ENCODE assay signal across 1 cellular context in the genomic region with DNA sequence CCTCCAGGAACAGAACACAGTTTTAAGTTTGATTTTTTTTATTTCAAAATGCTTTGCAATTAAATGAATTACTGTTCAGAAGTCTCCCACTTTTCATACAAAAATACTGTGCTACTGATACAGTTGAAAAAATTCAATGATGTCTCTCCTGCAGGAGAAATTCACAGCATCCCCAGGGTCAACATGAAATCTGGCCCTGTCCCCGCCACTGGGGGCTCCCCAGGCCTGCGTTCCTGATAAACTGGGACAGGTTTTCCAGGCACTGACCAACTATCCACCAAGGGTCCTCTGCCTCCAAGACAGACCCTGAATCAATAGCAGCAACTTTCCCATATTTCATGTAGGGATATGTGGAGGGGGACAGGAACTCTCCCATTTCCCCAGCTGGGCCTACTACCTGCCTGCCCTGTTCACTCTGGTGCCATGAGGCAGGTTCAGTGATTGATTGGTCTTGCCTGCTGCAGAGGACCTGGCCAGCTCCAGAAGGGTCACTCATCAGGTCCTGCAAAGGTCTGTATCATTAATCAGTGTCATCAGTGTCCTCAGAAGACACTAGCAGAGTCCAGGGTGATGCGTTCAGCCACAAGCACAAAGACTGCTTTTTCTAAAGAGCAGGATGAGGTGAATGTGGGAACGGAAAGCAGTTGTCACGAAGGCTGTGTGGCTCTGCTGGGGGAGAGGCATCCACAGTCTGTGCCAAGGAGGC.
TF ChIP-seq lines count a peak whose summit lies in the region.

No MANE protein-coding gene starts in this region.

TF ChIP-seq in GM23338, 12 proteins besides CTCF, POLR2A, EP300 and RAD21 (continued from another document):
- TF ChIP-seq ZNF462 (CRISPR knock-in tag; IDR thresholded peaks at IDR 0.05) (no peak), EZH2 (IDR thresholded peaks at IDR 0.05; ENCODE audit: low read depth, unreplicated experiment) (no peak), ZNF331 (CRISPR knock-in tag; IDR thresholded peaks at IDR 0.05; ENCODE audit: low read depth) (no peak), NANOG (IDR thresholded peaks at IDR 0.05; ENCODE audit: borderline replicate concordance) (no peak), REST (IDR thresholded peaks at IDR 0.05; ENCODE audit: unreplicated experiment) (no peak), EZH2phosphoT487 (IDR thresholded peaks at IDR 0.05; ENCODE audit: unreplicated experiment) (no peak), CREB1 (CRISPR knock-in tag; IDR thresholded peaks at IDR 0.05; ENCODE audit: low read depth) (no peak), STAT1 (IDR thresholded peaks at IDR 0.05; ENCODE audit: unreplicated experiment) (no peak), JUNB (IDR thresholded peaks at IDR 0.05; ENCODE audit: unreplicated experiment) (no peak), POLR2AphosphoS5 (IDR thresholded peaks at IDR 0.05; ENCODE audit: low read depth) (no peak)
